In the genomic region with DNA sequence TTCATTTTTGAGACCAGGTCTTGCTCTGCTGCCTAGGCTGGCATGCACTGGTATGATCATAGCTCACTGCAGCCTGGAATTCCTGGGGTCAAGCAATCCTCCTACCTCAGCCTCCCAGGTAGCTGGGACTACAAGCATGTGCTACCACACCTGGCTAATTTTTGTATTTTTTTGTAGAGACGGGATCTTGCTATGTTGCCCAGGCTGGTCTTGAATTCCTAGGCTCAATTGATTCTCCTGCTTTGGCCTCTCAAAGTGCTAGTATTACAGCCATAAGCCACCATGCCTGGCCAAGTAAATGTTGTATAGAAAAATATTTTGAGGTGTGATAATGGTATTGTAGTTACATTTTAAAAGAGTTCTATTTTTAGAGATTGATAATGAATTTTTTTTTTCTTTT, we compare ENCODE assay signal across 27 cellular contexts. TPM values are rescaled to one million over a fixed set of nuclear protein-coding genes. Genes with fewer than 3 reads are reported as not detected.
DNase-seq lines count a peak whose midpoint lies in the region; ATAC-seq and TF ChIP-seq lines count a peak whose summit lies in the region.
"Had no signal": no experiment of that assay in that cellular context is flagged by ENCODE, and none has a peak within 500 bp of the region (broad histone marks: within the 10 kb centered on the region; RNA-seq: fewer than 3 reads in every experiment).

No MANE protein-coding gene starts in this region.

- no peak overlapping the region for H4K91ac ChIP-seq in neuronal stem cell (ENCODE audit: low read depth, low read length, poor library complexity)

- H2AK5ac ChIP-seq in neuronal stem cell (ENCODE audit: low read depth, low read length): no peak overlapping the region

- H3K18ac ChIP-seq in neuronal stem cell (ENCODE audit: low read length): no peak overlapping the region

- no peak for TF ChIP-seq CTCF in CD8-positive, alpha-beta T cell (IDR thresholded peaks at IDR 0.05)
- TF ChIP-seq CTCF in WTC11 (IDR thresholded peaks at IDR 0.05): no peak
- no peak for TF ChIP-seq CTCF in activated CD8-positive, alpha-beta T cell treated with anti-CD3 and anti-CD28 coated beads for 36 hours (IDR thresholded peaks at IDR 0.05)

- H2BK5ac ChIP-seq in neuronal stem cell (ENCODE audit: low read length): no peak overlapping the region

- H4K8ac ChIP-seq in neuronal stem cell (ENCODE audit: low read depth, low read length): no peak overlapping the region

- no peak for ATAC-seq in CD8-positive, alpha-beta T cell
- ATAC-seq in WTC11 (no peak), HG03521 (IDR thresholded peaks at IDR 0.05; ENCODE audit: unreplicated experiment) (no peak)
- ATAC-seq in activated CD8-positive, alpha-beta T cell treated with anti-CD3 and anti-CD28 coated beads for 36 hours: no peak
- ATAC-seq: A549, HCT116 had no signal

- H3K4me3 Mint-ChIP-seq in CD8-positive, alpha-beta T cell: no peak overlapping the region
- H3K4me3 Mint-ChIP-seq in WTC11 (no peak overlapping the region), immature natural killer cell (peak overlapping the region; percentile 36 to 74 (median 57))
- no peak overlapping the region for H3K4me3 Mint-ChIP-seq in activated CD8-positive, alpha-beta T cell treated with anti-CD3 and anti-CD28 coated beads for 36 hours

- CTCF ChIA-PET in CD8-positive, alpha-beta T cell (lab: Charles Lee): interaction anchor here (7.8 kb wide), 1 partner anchor 29 kb away, joined by 37 read pairs; no protein-coding TSS in a partner anchor
- CTCF ChIA-PET in WTC11 (lab: Charles Lee): no interaction called here
- CTCF ChIA-PET in activated CD8-positive, alpha-beta T cell treated with anti-CD3 and anti-CD28 coated beads for 36 hours (lab: Charles Lee): interaction anchor here (0.9 to 3.1 kb wide), 2 partner anchors 30 to 59 kb away, joined by 4 to 19 read pairs; no protein-coding TSS in a partner anchor

- intact Hi-C loops in CD8-positive, alpha-beta T cell (cut with DNase I, micrococcal nuclease): no loop called here
- intact Hi-C loops in activated CD8-positive, alpha-beta T cell treated with anti-CD3 and anti-CD28 coated beads for 36 hours (cut with micrococcal nuclease): no loop called here

- H2BK12ac ChIP-seq in neuronal stem cell (ENCODE audit: low read length): no peak overlapping the region

- no peak overlapping the region for H3K4me3 ChIP-seq in CD8-positive, alpha-beta T cell (ENCODE audit: low read depth, low read length)
- no peak overlapping the region for H3K4me3 ChIP-seq in neuronal stem cell (ENCODE audit: low read length in 2 of 2)
- H3K4me3 ChIP-seq: A549; BLaER1 treated with 17β-estradiol and CSF1 and Interleukin-3, amounts not matched to agents 10 nM and 100 nM; MG63; PC-9; SJSA1 had no signal

- H3K4me2 ChIP-seq in neuronal stem cell (ENCODE audit: insufficient read depth, low read length, poor library complexity, severe bottlenecking): no peak overlapping the region
- H3K4me2 ChIP-seq: A549; BLaER1 treated with 17β-estradiol and CSF1 and Interleukin-3, amounts not matched to agents 10 nM and 100 nM; PC-9 had no signal

- H2AFZ ChIP-seq in neuronal stem cell (ENCODE audit: low read length): no peak overlapping the region
- H2AFZ ChIP-seq: PC-9 had no signal

- no peaks in the 10 kb centered on the region for H3K27me3 Mint-ChIP-seq in CD8-positive, alpha-beta T cell (ENCODE audit: low read depth)
- H3K27me3 Mint-ChIP-seq in WTC11 (ENCODE audit: low read depth): no peaks in the 10 kb centered on the region
- H3K27me3 Mint-ChIP-seq in immature natural killer cell (ENCODE audit: low read depth in 3 of 3): no peaks in the 10 kb centered on the region
- H3K27me3 Mint-ChIP-seq in activated CD8-positive, alpha-beta T cell treated with anti-CD3 and anti-CD28 coated beads for 36 hours: no peaks in the 10 kb centered on the region

- no CpG with 5 or more reads among the region's 1 CpG for WGBS in neuronal stem cell (ENCODE audit: extremely low coverage in 2 of 2, insufficient read length in 2 of 2, insufficient replicate concordance in 1 of 2), 2 donors

- H2BK120ac ChIP-seq in neuronal stem cell (ENCODE audit: low read depth, low read length): peak overlapping the region; percentile 47

- H3K36me3 ChIP-seq in CD8-positive, alpha-beta T cell (ENCODE audit: insufficient read depth, low read length): peaks cover 20% of the 10 kb centered on the region
- H3K36me3 ChIP-seq in neuronal stem cell (replicated peaks in 1 of 2; ENCODE audit: control insufficient read depth in 2 of 2, insufficient read depth in 2 of 2, low read length in 2 of 2): no peaks in the 10 kb centered on the region
- H3K36me3 ChIP-seq: MG63, SJSA1 had no signal

- H3K4ac ChIP-seq in neuronal stem cell (ENCODE audit: low read length): no peak overlapping the region

- no peaks in the 10 kb centered on the region for H3K9me3 Mint-ChIP-seq in CD8-positive, alpha-beta T cell
- no peaks in the 10 kb centered on the region for H3K9me3 Mint-ChIP-seq in WTC11
- no peaks in the 10 kb centered on the region for H3K9me3 Mint-ChIP-seq in immature natural killer cell
- H3K9me3 Mint-ChIP-seq in activated CD8-positive, alpha-beta T cell treated with anti-CD3 and anti-CD28 coated beads for 36 hours: no peaks in the 10 kb centered on the region

- peaks cover 76% of the 10 kb centered on the region for H3K4me1 Mint-ChIP-seq in CD8-positive, alpha-beta T cell (ENCODE audit: low read depth)
- H3K4me1 Mint-ChIP-seq in WTC11 (peaks cover 3% of the 10 kb centered on the region; the same call in 1 of the 2 replicates), immature natural killer cell (peaks cover 83 to 85% of the 10 kb centered on the region in 2 donors)
- peaks cover 61% of the 10 kb centered on the region for H3K4me1 Mint-ChIP-seq in activated CD8-positive, alpha-beta T cell treated with anti-CD3 and anti-CD28 coated beads for 36 hours (ENCODE audit: low read depth)

- H3K27ac Mint-ChIP-seq in CD8-positive, alpha-beta T cell: peak overlapping the region; percentile 67
- H3K27ac Mint-ChIP-seq in WTC11 (no peak overlapping the region), immature natural killer cell (peak overlapping the region; percentile 72 to 87 (median 85))
- H3K27ac Mint-ChIP-seq in activated CD8-positive, alpha-beta T cell treated with anti-CD3 and anti-CD28 coated beads for 36 hours: no peak overlapping the region

- H3K14ac ChIP-seq in neuronal stem cell (ENCODE audit: low read length): no peak overlapping the region

- peaks cover 66% of the 10 kb centered on the region for H3K4me1 ChIP-seq in CD8-positive, alpha-beta T cell (ENCODE audit: insufficient read depth, low read length)
- H3K4me1 ChIP-seq in neuronal stem cell (ENCODE audit: control insufficient read depth in 2 of 2, insufficient read depth in 1 of 2, low read depth in 1 of 2, low read length in 2 of 2): peaks cover 0 to 2% of the 10 kb centered on the region in 2 donors

- no peak overlapping the region for H3K23ac ChIP-seq in neuronal stem cell (ENCODE audit: low read depth, low read length, poor library complexity)

- no peak for DNase-seq in CD8-positive, alpha-beta T cell
- DNase-seq in WTC11 (ENCODE audit: low spot score): no peak
- no peak for DNase-seq in immature natural killer cell
- DNase-seq in neuronal stem cell (ENCODE audit: low spot score): no peak
- DNase-seq in DMS114 treated with DMSO at 0.1 percent for 48 hours (lab: John Stamatoyannopoulos, UW; ENCODE audit: unreplicated experiment): no peak
- no peak for DNase-seq in activated CD8-positive, alpha-beta T cell treated with anti-CD3 and anti-CD28 coated beads for 36 hours
- no peak for DNase-seq in MV-4-11 (lab: John Stamatoyannopoulos, UW)
- DNase-seq: AML-193, DMS53, KG1, MG63, NCI-H1694 treated with DMSO at 0.1 percent for 48 hours, NCI-H2081, NCI-H2227 treated with DMSO at 0.1 percent for 48 hours, NCI-H526 treated with DMSO at 0.1 percent for 48 hours, PC-9, Right ventricle myocardium superior, RPMI8226 had no signal

- no peak overlapping the region for H3K9ac ChIP-seq in neuronal stem cell (ENCODE audit: low read depth, low read length, poor library complexity)
- H3K9ac ChIP-seq: BLaER1 treated with 17β-estradiol and CSF1 and Interleukin-3, amounts not matched to agents 10 nM and 100 nM had no signal

- no peaks in the 10 kb centered on the region for H3K79me1 ChIP-seq in neuronal stem cell (ENCODE audit: low read depth, low read length)

- POLR2A ChIA-PET in CD8-positive, alpha-beta T cell (lab: Charles Lee): interaction anchor here (0.8 to 1.7 kb wide), 2 partner anchors 10 to 30 kb away, joined by 3 to 5 read pairs; no protein-coding TSS in a partner anchor
- POLR2A ChIA-PET in WTC11 (lab: Charles Lee): no interaction called here
- POLR2A ChIA-PET in activated CD8-positive, alpha-beta T cell treated with anti-CD3 and anti-CD28 coated beads for 36 hours (lab: Charles Lee): interaction anchor here (1.2 kb wide), 1 partner anchor 10 kb away, joined by 3 read pairs; no protein-coding TSS in a partner anchor

- H2BK15ac ChIP-seq in neuronal stem cell (ENCODE audit: low read length): no peak overlapping the region

- H3K9me3 ChIP-seq in CD8-positive, alpha-beta T cell (ENCODE audit: low read length): no peaks in the 10 kb centered on the region
- H3K9me3 ChIP-seq in neuronal stem cell (replicated peaks in 1 of 2; ENCODE audit: control insufficient read depth in 2 of 2, insufficient read depth in 1 of 2, low read depth in 1 of 2, low read length in 2 of 2): no peaks in the 10 kb centered on the region
- H3K9me3 ChIP-seq: A549, MG63, SJSA1 had no signal

- no peaks in the 10 kb centered on the region for H3K27me3 ChIP-seq in CD8-positive, alpha-beta T cell (ENCODE audit: insufficient read depth, low read length)
- no peaks in the 10 kb centered on the region for H3K27me3 ChIP-seq in neuronal stem cell (ENCODE audit: control insufficient read depth in 3 of 3, insufficient read depth in 3 of 3, low read depth in 1 of 3, low read length in 3 of 3)
- H3K27me3 ChIP-seq: BLaER1 treated with 17β-estradiol and CSF1 and Interleukin-3, amounts not matched to agents 10 nM and 100 nM; MG63; SJSA1 had no signal

- H3K36me3 Mint-ChIP-seq in CD8-positive, alpha-beta T cell: peaks cover 73% of the 10 kb centered on the region
- no peaks in the 10 kb centered on the region for H3K36me3 Mint-ChIP-seq in WTC11
- peaks cover 15 to 56% (median 34%) of the 10 kb centered on the region in 3 donors for H3K36me3 Mint-ChIP-seq in immature natural killer cell
- peaks cover 34% of the 10 kb centered on the region for H3K36me3 Mint-ChIP-seq in activated CD8-positive, alpha-beta T cell treated with anti-CD3 and anti-CD28 coated beads for 36 hours (ENCODE audit: low read depth)

- H3K27ac ChIP-seq in CD8-positive, alpha-beta T cell (ENCODE audit: low read depth, low read length): no peak overlapping the region
- no peak overlapping the region for H3K27ac ChIP-seq in neuronal stem cell (replicated peaks; ENCODE audit: low read length)
- H3K27ac ChIP-seq: BLaER1 treated with 17β-estradiol and CSF1 and Interleukin-3, amounts not matched to agents 10 nM and 100 nM; PC-9; SJSA1 had no signal

RNA-seq across cellular contexts. Expression of a gene that starts 12.6 kb away (rescaled TPM):
- 100 to 1,000 TPM; 115 to 125 TPM for total RNA-seq in CD8-positive, alpha-beta T cell
- 0.14 to 0.44 TPM (median 0.20 TPM) in 3 replicates for total RNA-seq in WTC11 (2021)
- polyA plus RNA-seq in immature natural killer cell: 100 to 1,000 TPM; 353 to 582 (median 359) TPM
- not detected for polyA plus RNA-seq in neuronal stem cell (2013, experiment 1 of 2)
- not detected for polyA plus RNA-seq in neuronal stem cell (2013, experiment 2 of 2)
- 10 to 100 TPM; 39.5 to 41.7 TPM for total RNA-seq in activated CD8-positive, alpha-beta T cell treated with anti-CD3 and anti-CD28 coated beads for 36 hours
- total RNA-seq: Daoy, G401, H4, NCI-H460, PC-9 had no signal

RNA-seq across cellular contexts. Expression of a gene that starts 35.1 kb away (rescaled TPM):
- total RNA-seq in CD8-positive, alpha-beta T cell: under 1 TPM in 1 of 2 experiments, not detected in 1; 0.79 TPM
- not detected in 3 replicates for total RNA-seq in WTC11 (2021)
- under 1 TPM in 2 of 3 donors, not detected in 1; 0.37 to 1.00 TPM for polyA plus RNA-seq in immature natural killer cell
- not detected for polyA plus RNA-seq in neuronal stem cell (2013, experiment 1 of 2)
- not detected for polyA plus RNA-seq in neuronal stem cell (2013, experiment 2 of 2)
- total RNA-seq in activated CD8-positive, alpha-beta T cell treated with anti-CD3 and anti-CD28 coated beads for 36 hours: under 1 TPM in 1 of 2 experiments, not detected in 1; 0.29 TPM
- total RNA-seq: Daoy, G401, H4, NCI-H460, PC-9, Right ventricle myocardium superior had no signal
- polyA plus RNA-seq: A549 had no signal

RNA-seq across cellular contexts. Expression of a gene that starts 41.2 kb away (rescaled TPM):
- total RNA-seq in CD8-positive, alpha-beta T cell: 1 to 10 TPM; 1.9 to 2.3 TPM
- 11.6 to 12.5 TPM (median 11.7 TPM) in 3 replicates for total RNA-seq in WTC11 (2021)
- polyA plus RNA-seq in immature natural killer cell: 10 to 100 TPM; 26.7 to 41.9 (median 34.6) TPM
- 8.4 TPM for polyA plus RNA-seq in neuronal stem cell (2013, experiment 1 of 2)
- polyA plus RNA-seq in neuronal stem cell (2013, experiment 2 of 2): 8.1 TPM
- 1 to 10 TPM in 1 of 2 experiments, under 1 TPM in 1; 0.96 to 1.4 TPM for total RNA-seq in activated CD8-positive, alpha-beta T cell treated with anti-CD3 and anti-CD28 coated beads for 36 hours

Comparison
In these comparisons a context has a peak if more than half of its experiments do, and no peak if none do; other contexts are left out.
1. H3K27ac Mint-ChIP-seq: peak in CD8-positive, alpha-beta T cell (single experiment) and immature natural killer cell (6 of 6); none in WTC11 (single experiment) and activated CD8-positive, alpha-beta T cell treated with anti-CD3 and anti-CD28 coated beads for 36 hours (single experiment).
2. H3K4me3 Mint-ChIP-seq: peak in immature natural killer cell (5 of 5); none in CD8-positive, alpha-beta T cell (single experiment), WTC11 (single experiment) and activated CD8-positive, alpha-beta T cell treated with anti-CD3 and anti-CD28 coated beads for 36 hours (single experiment).
3. RNA of a gene that starts 12.6 kb away (total RNA-seq): 115 to 125 TPM in CD8-positive, alpha-beta T cell and 39.5 to 41.7 TPM in activated CD8-positive, alpha-beta T cell treated with anti-CD3 and anti-CD28 coated beads for 36 hours; 0.14 to 0.44 TPM in WTC11; every median in the first group is over 10 times any median in the second.